15 cellular contexts compared by ENCODE assay signal in genomic region chr13:99878921-99879610, GRCh38.
DNase-seq lines count a peak whose midpoint lies in the region; ATAC-seq, FAIRE-seq and TF ChIP-seq lines count a peak whose summit lies in the region.
"Had no signal": no experiment of that assay in that cellular context is flagged by ENCODE, and none has a peak within 500 bp of the region (broad histone marks: within the 10 kb centered on the region; RNA-seq: fewer than 3 reads in every experiment).

No MANE protein-coding gene starts in this region.

- no peak overlapping the region for H3K4me3 Mint-ChIP-seq in neural crest cell
- H3K4me3 Mint-ChIP-seq: CD8-positive, alpha-beta T cell had no signal

- no peaks in the 10 kb centered on the region; the same call in 1 of the 2 replicates for H3K79me2 ChIP-seq in Karpas-422 (ENCODE audit: low read length)
- H3K79me2 ChIP-seq in H1 (ENCODE audit: control insufficient read depth in 1 of 2, insufficient read depth in 2 of 2, low read length in 2 of 2) = no peaks in the 10 kb centered on the region

- TF ChIP-seq POLR2A in H1 (IDR thresholded peaks at IDR 0.05; ENCODE audit: control extremely low read depth in 1 of 2, low read depth in 2 of 2, low read length in 2 of 2) = no peak

- H3K14ac ChIP-seq in H1 (ENCODE audit: insufficient read length) (no peak overlapping the region), mesenchymal stem cell (ENCODE audit: low read length in 2 of 2) (no peak overlapping the region)

- H2BK15ac ChIP-seq in H1 (ENCODE audit: low read length) (no peak overlapping the region), mesenchymal stem cell (ENCODE audit: low read depth, poor library complexity, severe bottlenecking) (no peak overlapping the region)

- TF ChIP-seq RAD21 in H1 (IDR thresholded peaks at IDR 0.05 in 1 of 2, conservative IDR thresholded peaks at IDR 0.05 in 1 of 2; ENCODE audit: low read depth in 2 of 2, low read length in 2 of 2) = no peak

- H3K27ac ChIP-seq in Karpas-422 (ENCODE audit: low read length) (peak overlapping the region; percentile 74), H1 (ENCODE audit: low read depth, low read length) (no peak overlapping the region), mesenchymal stem cell (ENCODE audit: low read length, poor library complexity, severe bottlenecking) (no peak overlapping the region)
- H3K27ac ChIP-seq: BLaER1 treated with 17β-estradiol and CSF1 and Interleukin-3, amounts not matched to agents 10 nM and 100 nM had no signal

- ATAC-seq in HG03196 (IDR thresholded peaks at IDR 0.05; ENCODE audit: unreplicated experiment) (no peak), left cardiac atrium (no peak)
- ATAC-seq: CD8-positive, alpha-beta T cell; GM12878 had no signal

- H3K18ac ChIP-seq in H1 (ENCODE audit: extremely low read depth, low read length) (peak overlapping the region; percentile 29; the same call in 1 of the 2 replicates), mesenchymal stem cell (ENCODE audit: low read depth in 1 of 2, low read length in 2 of 2) (no peak overlapping the region)

- no peak overlapping the region for H3K56ac ChIP-seq in H1 (replicated peaks; ENCODE audit: insufficient read length, low read depth, low read length)

- peaks cover 90% of the 10 kb centered on the region for H3K4me1 ChIP-seq in Karpas-422 (ENCODE audit: low read length)
- peaks cover 0 to 2% (median 0%) of the 10 kb centered on the region in 4 experiments; a peak in 1 of 7 replicates for H3K4me1 ChIP-seq in H1 (replicated peaks in 1 of 4; ENCODE audit: control insufficient read depth in 3 of 4, insufficient read depth in 4 of 4, low read length in 3 of 4)
- no peaks in the 10 kb centered on the region for H3K4me1 ChIP-seq in mesenchymal stem cell (ENCODE audit: control insufficient read depth, insufficient read depth, low read depth, low read length)

- no peak overlapping the region; the same call in 1 of the 2 replicates for H2BK12ac ChIP-seq in H1 (ENCODE audit: low read depth, low read length)
- no peak overlapping the region for H2BK12ac ChIP-seq in mesenchymal stem cell (ENCODE audit: low read length in 2 of 2)

- no peaks in the 10 kb centered on the region for H3K9me2 ChIP-seq in Karpas-422 (replicated peaks; ENCODE audit: insufficient read depth, low read length)

- H3K23me2 ChIP-seq in H1 (ENCODE audit: low read depth, low read length) = no peaks in the 10 kb centered on the region

- H2AK5ac ChIP-seq in H1 (ENCODE audit: low read depth, low read length) = no peak overlapping the region
- H2AK5ac ChIP-seq in mesenchymal stem cell (ENCODE audit: low read length, severe bottlenecking) = no peak overlapping the region

- WGBS in H1 (ENCODE audit: extremely low coverage in 1 of 2, insufficient coverage in 1 of 2, insufficient read length in 1 of 2, insufficient replicate concordance in 2 of 2, low coverage in 1 of 2, low lambda C conversion rate in 2 of 2, missing lambda C conversion rate in 1 of 2), 2 experiments = 83% methylated on average over 13 of the region's 13 CpGs; no CpG with 5 or more reads in 1 of the 2 experiments
- 82% methylated on average over 13 of the region's 13 CpGs for WGBS in mesenchymal stem cell

- no peak overlapping the region for H4K5ac ChIP-seq in H1 (ENCODE audit: insufficient read length, low read depth, low read length)

- H4K20me1 ChIP-seq in Karpas-422 (ENCODE audit: insufficient read depth, low read depth, low read length) (no peaks in the 10 kb centered on the region), H1 (replicated peaks in 1 of 2; ENCODE audit: control insufficient read depth in 1 of 2, insufficient read depth in 2 of 2, low read length in 2 of 2) (no peaks in the 10 kb centered on the region)
- H4K20me1 ChIP-seq: BLaER1 treated with 17β-estradiol and CSF1 and Interleukin-3, amounts not matched to agents 10 nM and 100 nM had no signal

- H2BK5ac ChIP-seq in H1 (ENCODE audit: low read depth, low read length) = no peak overlapping the region
- H2BK5ac ChIP-seq in mesenchymal stem cell (ENCODE audit: low read depth, low read length, poor library complexity, severe bottlenecking) = no peak overlapping the region

- H3K4ac ChIP-seq in H1 (replicated peaks; ENCODE audit: insufficient read length, low read depth, low read length) (no peak overlapping the region), mesenchymal stem cell (ENCODE audit: low read depth in 1 of 2, low read length in 2 of 2) (no peak overlapping the region)

- in situ Hi-C loops in G401 (cut with HindIII; ENCODE audit: low sequenced_read_pairs) = no loop called here

- H3K27ac Mint-ChIP-seq in neural crest cell (ENCODE audit: unreplicated experiment) = peak overlapping the region; percentile 0
- H3K27ac Mint-ChIP-seq: CD8-positive, alpha-beta T cell had no signal

- H3K4me2 ChIP-seq in Karpas-422 (ENCODE audit: low read depth, low read length, poor library complexity, severe bottlenecking) (peak overlapping the region; percentile 33), H1 (ENCODE audit: insufficient read depth in 1 of 2, low read depth in 2 of 2, low read length in 2 of 2) (no peak overlapping the region), mesenchymal stem cell (ENCODE audit: low read length, poor library complexity, severe bottlenecking) (no peak overlapping the region)
- H3K4me2 ChIP-seq: BLaER1 treated with 17β-estradiol and CSF1 and Interleukin-3, amounts not matched to agents 10 nM and 100 nM had no signal

- H2AFZ ChIP-seq in Karpas-422 (ENCODE audit: low read length) (no peak overlapping the region), H1 (ENCODE audit: low read length) (no peak overlapping the region), mesenchymal stem cell (ENCODE audit: low read depth, low read length) (no peak overlapping the region)

- H4K8ac ChIP-seq in H1 (ENCODE audit: extremely low read depth, insufficient read depth, low read length) = no peak overlapping the region
- H4K8ac ChIP-seq in mesenchymal stem cell (ENCODE audit: low read length) = no peak overlapping the region

- no peak overlapping the region for H3K23ac ChIP-seq in H1 (ENCODE audit: insufficient read length)
- H3K23ac ChIP-seq in mesenchymal stem cell (ENCODE audit: low read length in 2 of 2) = no peak overlapping the region

- no peaks in the 10 kb centered on the region for H3K27me3 ChIP-seq in Karpas-422 (ENCODE audit: low read length)
- H3K27me3 ChIP-seq in H1 (replicated peaks in 1 of 4; ENCODE audit: control insufficient read depth in 3 of 4, extremely low read depth in 1 of 4, insufficient read depth in 3 of 4, low read length in 3 of 4) = no peaks in the 10 kb centered on the region; a peak in 1 of 7 replicates
- peaks cover 0 to 14% of the 10 kb centered on the region in 2 experiments for H3K27me3 ChIP-seq in mesenchymal stem cell (ENCODE audit: control insufficient read depth in 1 of 2, insufficient read depth in 1 of 2, low read length in 2 of 2)
- H3K27me3 ChIP-seq: BLaER1 treated with 17β-estradiol and CSF1 and Interleukin-3, amounts not matched to agents 10 nM and 100 nM had no signal

- H2BK120ac ChIP-seq in H1 (replicated peaks; ENCODE audit: low read depth, low read length) (no peak overlapping the region), mesenchymal stem cell (ENCODE audit: low read depth, low read length) (no peak overlapping the region)

- H3K36me3 ChIP-seq in Karpas-422 (ENCODE audit: insufficient read depth, low read length) (no peaks in the 10 kb centered on the region), H1 (ENCODE audit: control insufficient read depth in 2 of 4, insufficient read depth in 4 of 4, low read length in 3 of 4) (no peaks in the 10 kb centered on the region), mesenchymal stem cell (ENCODE audit: control insufficient read depth in 1 of 2, insufficient read depth in 2 of 2, low read depth in 1 of 2, low read length in 2 of 2) (no peaks in the 10 kb centered on the region)
- H3K36me3 ChIP-seq: BLaER1 treated with 17β-estradiol and CSF1 and Interleukin-3, amounts not matched to agents 10 nM and 100 nM; HAP-1 had no signal

- H3K9me3 ChIP-seq in Karpas-422 (ENCODE audit: low read length) (no peaks in the 10 kb centered on the region), H1 (ENCODE audit: insufficient read depth in 2 of 2, low read depth in 1 of 2, low read length in 1 of 2) (no peaks in the 10 kb centered on the region), mesenchymal stem cell (ENCODE audit: control insufficient read depth, low read length) (no peaks in the 10 kb centered on the region)
- H3K9me3 ChIP-seq: BLaER1 treated with 17β-estradiol and CSF1 and Interleukin-3, amounts not matched to agents 10 nM and 100 nM; HAP-1 had no signal

- peaks cover 22% of the 10 kb centered on the region for H3K27me3 Mint-ChIP-seq in neural crest cell (ENCODE audit: low read depth)

- no peak overlapping the region for H4K91ac ChIP-seq in H1 (replicated peaks; ENCODE audit: insufficient read length, low read length)
- no peak overlapping the region for H4K91ac ChIP-seq in mesenchymal stem cell (ENCODE audit: low read length)

- intact Hi-C loops in left cardiac atrium (cut with DNase I) = no loop called here

- CTCF ChIA-PET in H1 (lab: Charles Lee; ENCODE audit: partially characterized antibody) = interaction anchor here (0.7 to 10.9 kb wide), 8 partner anchors 9 to 223 kb away, joined by 3 to 55 read pairs (median 3); no protein-coding TSS in a partner anchor

- TF ChIP-seq CTCF in H1 (IDR thresholded peaks at IDR 0.05; ENCODE audit: control extremely low read depth in 1 of 3, insufficient read depth in 1 of 3, low read depth in 1 of 3, low read length in 3 of 3) (no peak), neural crest cell (conservative IDR thresholded peaks at IDR 0.05) (no peak)

- no peak for TF ChIP-seq EP300 in H1 (IDR thresholded peaks at IDR 0.05; ENCODE audit: borderline replicate concordance in 1 of 2, low read depth in 2 of 2, low read length in 2 of 2)

- H3K36me3 Mint-ChIP-seq in neural crest cell (ENCODE audit: low read depth) = no peaks in the 10 kb centered on the region

- DNase-seq in G401 (ENCODE audit: low spot score) (peak; percentile 82), Karpas-422 (no peak), H1 (ENCODE audit: low read depth in 1 of 2, low spot score in 2 of 2) (peak in 1 of 2 experiments; percentile 28), neural crest cell (ENCODE audit: low read depth, low spot score) (no peak), left cardiac atrium (no peak), mesenchymal stem cell (no peak)
- DNase-seq: 8988T; Calu3; CD8-positive, alpha-beta T cell; DMS79 treated with DMSO at 0.1 percent for 48 hours; GOT3 had no signal

- FAIRE-seq in H1 (lab: Jason Lieb, UNC) = no peak
- FAIRE-seq: GM12878 had no signal

- H3K9me3 Mint-ChIP-seq in neural crest cell = no peaks in the 10 kb centered on the region
- H3K9me3 Mint-ChIP-seq: CD8-positive, alpha-beta T cell had no signal

- no peak overlapping the region; the same call in 1 of the 2 replicates for H3K4me3 ChIP-seq in Karpas-422 (ENCODE audit: low read length)
- H3K4me3 ChIP-seq in H1 (ENCODE audit: extremely low read depth in 1 of 4, insufficient read depth in 2 of 4, low read depth in 3 of 4, low read length in 4 of 4) = no peak overlapping the region
- no peak overlapping the region for H3K4me3 ChIP-seq in mesenchymal stem cell (ENCODE audit: insufficient read depth in 1 of 2, low read depth in 1 of 2, low read length in 2 of 2)
- H3K4me3 ChIP-seq: BLaER1 treated with 17β-estradiol and CSF1 and Interleukin-3, amounts not matched to agents 10 nM and 100 nM; GM12878; HAP-1 had no signal

- H3K9ac ChIP-seq in Karpas-422 (ENCODE audit: low read length) = peak overlapping the region; percentile 22
- no peak overlapping the region for H3K9ac ChIP-seq in H1 (replicated peaks in 1 of 4; ENCODE audit: extremely low read depth in 1 of 4, low read depth in 3 of 4, low read length in 3 of 4)
- H3K9ac ChIP-seq in mesenchymal stem cell (ENCODE audit: low read length) = no peak overlapping the region
- H3K9ac ChIP-seq: BLaER1 treated with 17β-estradiol and CSF1 and Interleukin-3, amounts not matched to agents 10 nM and 100 nM had no signal

- POLR2A ChIA-PET in H1 (lab: Charles Lee; ENCODE audit: partially characterized antibody) = interaction anchor here (1.1 kb wide), 1 partner anchor 14 kb away, joined by 3 read pairs; no protein-coding TSS in a partner anchor

- H3K79me1 ChIP-seq in H1 (ENCODE audit: low read depth, low read length) = no peaks in the 10 kb centered on the region
- no peaks in the 10 kb centered on the region for H3K79me1 ChIP-seq in mesenchymal stem cell (replicated peaks; ENCODE audit: low read length, poor library complexity, severe bottlenecking)

- peaks cover 4% of the 10 kb centered on the region for H3K4me1 Mint-ChIP-seq in neural crest cell

- no peak overlapping the region for H2BK20ac ChIP-seq in H1 (ENCODE audit: low read length)
